In genomic region chr22:29553391-29554224, GRCh38 we compare ENCODE assay signal across 1 cellular context.
TF ChIP-seq lines count a peak whose summit lies in the region.

TSS of gene THOC5 (minus strand) at chr22:29553757. CDS start at chr22:29549147, 4,610 bp downstream.

TF ChIP-seq in K562, 482 proteins besides CTCF, POLR2A, EP300 and RAD21 (continued from another document):
- TF ChIP-seq REST (CRISPR knock-in tag; IDR thresholded peaks at IDR 0.05; ENCODE audit: low read depth) (no peak), CTBP1 (IDR thresholded peaks at IDR 0.05; ENCODE audit: borderline replicate concordance) (peak; percentile 53; the same call in 1 of the 2 replicates), SMAD1 (IDR thresholded peaks at IDR 0.05; ENCODE audit: low read depth, low read length, partially characterized antibody) (peak; percentile 8), U2AF2 (optimal IDR thresholded peaks at IDR 0.05; ENCODE audit: low read depth, low read length) (no peak), CCAR2 (IDR thresholded peaks at IDR 0.05; ENCODE audit: low read depth, low read length) (no peak), VEZF1 (CRISPR knock-in tag; IDR thresholded peaks at IDR 0.05) (peak; percentile 75), TAF1 (IDR thresholded peaks at IDR 0.05; ENCODE audit: control insufficient read depth, extremely low read depth, insufficient read depth, low read length, severe bottlenecking) (peak; percentile 86), FOSL1 (tag; conservative IDR thresholded peaks at IDR 0.05) (0 out of 2 replicates have a peak, but pooled peaks have one; percentile 12), MEIS2 (IDR thresholded peaks at IDR 0.05; ENCODE audit: partially characterized antibody) (no peak), XRCC3 (IDR thresholded peaks at IDR 0.05) (no peak), ZNF407 (IDR thresholded peaks at IDR 0.05; ENCODE audit: low read depth) (no peak), ZNF436 (CRISPR knock-in tag; IDR thresholded peaks at IDR 0.05) (no peak)
TF ChIP-seq in K562: peak in this region for 88.
